25 cellular contexts compared by ENCODE assay signal in the genomic region with DNA sequence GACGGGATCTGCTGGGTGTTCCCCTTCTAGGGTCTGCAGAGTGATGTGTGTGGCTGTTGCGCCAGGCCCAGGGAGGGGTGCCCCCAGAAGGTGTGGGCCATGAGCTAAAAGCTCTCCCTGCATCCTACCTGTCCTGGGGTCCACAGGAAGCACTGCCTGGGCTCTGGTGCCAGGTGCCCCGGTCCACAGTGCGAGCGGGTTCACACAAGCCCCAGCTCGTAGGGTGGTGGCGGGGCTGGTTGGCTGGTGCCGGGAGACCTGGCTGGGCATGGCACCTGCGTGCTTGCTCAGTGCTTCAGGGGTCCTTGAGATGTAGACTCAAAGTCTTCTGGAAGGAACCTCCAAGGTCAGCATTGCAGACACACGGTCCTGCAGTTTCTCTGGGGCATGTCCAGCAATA.
"Had no signal": no experiment of that assay in that cellular context is flagged by ENCODE, and none has a peak within 500 bp of the region (broad histone marks: within the 10 kb centered on the region; RNA-seq: fewer than 3 reads in every experiment).

No MANE protein-coding gene starts in this region.

- H3K27ac Mint-ChIP-seq: dendritic cell treated with granulocyte-macrophage colony-stimulating factor and Interleukin-4, amounts not matched to agents 40 ng/mL and 50 ng/mL, for 4 days; endodermal cell; mesothelial cell of epicardium; naive B cell had no signal

- H3K4me3 Mint-ChIP-seq: dendritic cell treated with granulocyte-macrophage colony-stimulating factor and Interleukin-4, amounts not matched to agents 40 ng/mL and 50 ng/mL, for 4 days; effector memory CD8-positive, alpha-beta T cell; endodermal cell; mesothelial cell of epicardium; naive B cell had no signal

- H3K36me3 Mint-ChIP-seq: naive B cell had no signal

- H3K27ac ChIP-seq: colonic mucosa, epithelial cell of prostate, esophagus squamous epithelium, gastrocnemius medialis, heart right ventricle, left lung, lower lobe of right lung had no signal

- H3K4me1 Mint-ChIP-seq: naive B cell had no signal

- H3K9me3 Mint-ChIP-seq: dendritic cell treated with granulocyte-macrophage colony-stimulating factor and Interleukin-4, amounts not matched to agents 40 ng/mL and 50 ng/mL, for 4 days; effector memory CD8-positive, alpha-beta T cell; endodermal cell; mesothelial cell of epicardium; naive B cell had no signal

- ATAC-seq: effector memory CD8-positive, alpha-beta T cell; esophagus mucosa; gastrocnemius medialis; heart right ventricle; left cardiac atrium; left lung; left ventricle myocardium superior; lower lobe of right lung; mucosa of descending colon had no signal

- H3K4me1 ChIP-seq: colonic mucosa, esophagus squamous epithelium, gastrocnemius medialis, heart right ventricle, left lung, lower lobe of right lung had no signal

- H3K4me3 ChIP-seq: colonic mucosa, esophagus squamous epithelium, gastrocnemius medialis, heart right ventricle, left lung, lower lobe of right lung, mucosa of descending colon had no signal

- H3K27me3 ChIP-seq: colonic mucosa, gastrocnemius medialis had no signal

- DNase-seq: colonic mucosa; cortex of kidney; effector CD8-positive, alpha-beta T cell; effector memory CD8-positive, alpha-beta T cell; endodermal cell; erythroblast; esophagus squamous epithelium; foreskin fibroblast; foreskin melanocyte; gastrocnemius medialis; glutamatergic neuron; head of caudate nucleus; heart right ventricle; hippocampal formation; left cardiac atrium; left lung; left ventricle myocardium superior; lower lobe of right lung; mesenchymal stem cell; mucosa of descending colon; naive B cell had no signal

- H3K36me3 ChIP-seq: gastrocnemius medialis had no signal

- H3K9me3 ChIP-seq: colonic mucosa, esophagus squamous epithelium, gastrocnemius medialis, heart right ventricle, left lung, lower lobe of right lung, mucosa of descending colon had no signal
